ENCODE assay signal across 9 cellular contexts in the genomic region with DNA sequence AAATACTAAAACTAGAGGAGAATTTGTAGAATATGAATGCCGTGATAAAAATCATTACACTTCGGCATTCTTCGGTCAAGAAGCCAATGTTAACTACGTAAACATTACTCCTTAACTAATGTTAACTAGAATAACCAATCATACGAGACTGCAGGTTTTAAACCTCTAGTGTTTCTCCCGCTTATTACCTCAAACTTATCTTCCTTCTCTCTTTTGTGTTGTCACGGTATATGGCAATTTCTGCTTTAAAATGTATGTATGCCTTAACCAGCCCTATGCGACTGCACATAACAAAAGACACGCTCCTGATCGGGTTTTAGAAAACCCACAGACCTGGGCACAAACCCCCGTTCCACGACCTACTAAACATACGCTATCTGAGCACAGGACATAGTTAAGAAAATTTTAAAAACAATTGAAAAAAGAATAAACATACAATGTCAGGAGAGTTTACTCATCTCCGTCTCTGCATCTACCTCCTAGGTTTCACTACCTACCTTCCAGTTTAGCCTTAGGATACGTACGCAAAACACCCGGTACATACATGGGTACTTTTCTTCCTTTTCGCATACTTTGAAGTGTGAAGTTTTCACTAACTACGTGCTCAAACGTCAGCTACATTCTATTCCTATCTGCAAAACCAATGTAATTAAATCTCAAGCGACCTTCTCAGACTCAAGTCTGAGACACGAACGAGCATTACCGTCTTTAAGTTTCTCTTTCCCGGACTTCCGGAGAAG. TPM values are rescaled to one million over a fixed set of nuclear protein-coding genes. Genes with fewer than 3 reads are reported as not detected.
DNase-seq lines count a peak whose midpoint lies in the region; ATAC-seq, FAIRE-seq and TF ChIP-seq lines count a peak whose summit lies in the region.
"Had no signal": no experiment of that assay in that cellular context is flagged by ENCODE, and none has a peak within 500 bp of the region (broad histone marks: within the 10 kb centered on the region; RNA-seq: fewer than 3 reads in every experiment).

No MANE protein-coding gene starts in this region.

- peaks cover 1% of the 10 kb centered on the region for H3K27me3 Mint-ChIP-seq in mesothelial cell of epicardium (ENCODE audit: low read depth)

- WGBS in heart right ventricle, 2 donors: 1% methylated on average over 26 of the region's 26 CpGs

- TF ChIP-seq CTCF in heart right ventricle (IDR thresholded peaks at IDR 0.05): no peak
- TF ChIP-seq CTCF in bronchial epithelial cell (IDR thresholded peaks at IDR 0.05; ENCODE audit: insufficient read depth, low read length, severe bottlenecking): no peak
- no peak for TF ChIP-seq CTCF in mesothelial cell of epicardium (IDR thresholded peaks at IDR 0.05; ENCODE audit: unreplicated experiment)

- FAIRE-seq in bronchial epithelial cell (lab: Jason Lieb, UNC): no peak
- FAIRE-seq: islet of Langerhans had no signal

- no peaks in the 10 kb centered on the region for H3K9me3 Mint-ChIP-seq in mesothelial cell of epicardium

- DNase-seq in heart right ventricle (no peak), left ventricle myocardium superior (no peak), NCI-H748 (lab: John Stamatoyannopoulos, UW; ENCODE audit: unreplicated experiment) (peak; percentile 35), bronchial epithelial cell (ENCODE audit: low read depth) (peak; percentile 52), mesothelial cell of epicardium (ENCODE audit: low spot score in 2 of 2, unreplicated experiment in 2 of 2) (no peak), H4 (ENCODE audit: low spot score) (no peak)

- H3K36me3 Mint-ChIP-seq in mesothelial cell of epicardium: peaks cover 14% of the 10 kb centered on the region

- peak overlapping the region; percentile 94 for H3K27ac Mint-ChIP-seq in mesothelial cell of epicardium

- H3K27ac ChIP-seq in heart right ventricle: peak overlapping the region; percentile 96 to 100 (median 99)

- ATAC-seq in heart right ventricle (no peak), left ventricle myocardium superior (no peak), HG02852 (IDR thresholded peaks at IDR 0.05; ENCODE audit: unreplicated experiment) (no peak), GM19351 (IDR thresholded peaks at IDR 0.05; ENCODE audit: unreplicated experiment) (no peak)

- peaks cover 0 to 65% (median 47%) of the 10 kb centered on the region in 9 donors for H3K4me1 ChIP-seq in heart right ventricle

- peaks cover 33% of the 10 kb centered on the region for H3K4me1 Mint-ChIP-seq in mesothelial cell of epicardium

- intact Hi-C loops in heart right ventricle (cut with DNase I) (loop anchor here (5.0 to 10.0 kb wide), 15 partner anchors 54 to 826 kb away; partner anchors contain the start of genes SESN1 (in 3 of the 10), AK9 (in 2 of the 10), CEP57L1 (in 2 of the 10) and FIG4 (in 2 of the 10)), left ventricle myocardium superior (cut with micrococcal nuclease) (no loop called here)

- H3K36me3 ChIP-seq in heart right ventricle (peaks cover 0 to 32% (median 4%) of the 10 kb centered on the region in 9 donors), bronchial epithelial cell (ENCODE audit: control insufficient read depth, insufficient read depth, low read length) (peaks cover 5% of the 10 kb centered on the region)

- peak overlapping the region; percentile 75 to 96 (median 86) for H3K4me3 ChIP-seq in heart right ventricle
- H3K4me3 ChIP-seq in bronchial epithelial cell (ENCODE audit: low read depth, low read length): peak overlapping the region; percentile 96

- peak overlapping the region; percentile 89 for H3K4me3 Mint-ChIP-seq in mesothelial cell of epicardium

- H3K27me3 ChIP-seq in heart right ventricle (no peaks in the 10 kb centered on the region), bronchial epithelial cell (ENCODE audit: control insufficient read depth, insufficient read depth, low read length) (no peaks in the 10 kb centered on the region)

- no peaks in the 10 kb centered on the region for H3K9me3 ChIP-seq in heart right ventricle

RNA-seq across cellular contexts. Expression of gene CD164, which starts 1.1 kb away (rescaled TPM):
- total RNA-seq in heart right ventricle: 100 to 1,000 TPM; 106 to 180 (median 130) TPM
- 100 to 1,000 TPM in 1 of 2 donors, 10 to 100 TPM in 1; 88.5 to 138 TPM for polyA plus RNA-seq in heart right ventricle
- 100 TPM for total RNA-seq in left ventricle myocardium superior
- 113 and 115 TPM in 2 replicates for total RNA-seq in bronchial epithelial cell
- 255 to 262 TPM (median 256 TPM) in 3 replicates for total RNA-seq in mesothelial cell of epicardium
- 92.0 and 115 TPM in 2 replicates for total RNA-seq in H4 (2014; rRNA removed; shearing (Covaris generic))

RNA-seq across cellular contexts. Expression of gene PPIL6, which starts 59.3 kb away (rescaled TPM):
- total RNA-seq in heart right ventricle: 1 to 10 TPM; 1.4 to 5.2 (median 3.0) TPM
- polyA plus RNA-seq in heart right ventricle: 1 to 10 TPM in 1 of 2 donors, under 1 TPM in 1; 0.44 to 2.0 TPM
- 2.5 TPM for total RNA-seq in left ventricle myocardium superior
- 8.4 and 9.3 TPM in 2 replicates for total RNA-seq in bronchial epithelial cell
- 2.9 to 4.8 TPM (median 4.8 TPM) in 3 replicates for total RNA-seq in mesothelial cell of epicardium
- 1.0 TPM in 1 of 2 replicates, not detected in the other for total RNA-seq in H4 (2014; rRNA removed; shearing (Covaris generic))

RNA-seq across cellular contexts. Expression of gene SMPD2, which starts 59.3 kb away (rescaled TPM):
- 1 to 10 TPM; 2.1 to 6.4 (median 3.8) TPM for total RNA-seq in heart right ventricle
- polyA plus RNA-seq in heart right ventricle: 1 to 10 TPM; 4.8 to 8.9 TPM
- total RNA-seq in left ventricle myocardium superior: 5.7 TPM
- total RNA-seq in bronchial epithelial cell: 18.9 and 19.7 TPM in 2 replicates
- 9.8 to 11.9 TPM (median 10.4 TPM) in 3 replicates for total RNA-seq in mesothelial cell of epicardium
- total RNA-seq in H4 (2014; rRNA removed; shearing (Covaris generic)): 11.2 and 12.9 TPM in 2 replicates

Comparison
In these comparisons a context has a peak if more than half of its experiments do, and no peak if none do; other contexts are left out.
1. DNase-seq: peak in NCI-H748 (single experiment) and bronchial epithelial cell (single experiment); none in heart right ventricle (0 of 2), left ventricle myocardium superior (single experiment), mesothelial cell of epicardium (0 of 2) and H4 (single experiment).